In the genomic region with DNA sequence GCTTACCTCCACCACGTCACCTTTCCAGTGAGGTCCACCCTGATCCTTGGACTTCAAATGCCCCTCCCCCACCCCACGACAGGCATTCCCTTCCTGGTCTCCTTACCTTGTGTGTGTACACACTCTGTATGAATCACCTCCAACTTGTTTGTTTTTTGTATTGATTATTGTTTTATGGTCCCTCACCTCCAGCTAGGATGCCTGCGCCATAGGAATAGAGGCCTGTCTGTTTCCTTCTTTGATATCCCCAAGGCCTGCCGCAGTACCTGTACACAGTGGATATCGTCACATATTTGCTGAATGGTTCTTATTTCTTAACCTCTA, we compare ENCODE assay signal across 1 cellular context.
TF ChIP-seq lines count a peak whose summit lies in the region.

No MANE protein-coding gene starts in this region.

TF ChIP-seq in K562, 482 proteins besides CTCF, POLR2A, EP300 and RAD21:
- TF ChIP-seq, protein P1, sequence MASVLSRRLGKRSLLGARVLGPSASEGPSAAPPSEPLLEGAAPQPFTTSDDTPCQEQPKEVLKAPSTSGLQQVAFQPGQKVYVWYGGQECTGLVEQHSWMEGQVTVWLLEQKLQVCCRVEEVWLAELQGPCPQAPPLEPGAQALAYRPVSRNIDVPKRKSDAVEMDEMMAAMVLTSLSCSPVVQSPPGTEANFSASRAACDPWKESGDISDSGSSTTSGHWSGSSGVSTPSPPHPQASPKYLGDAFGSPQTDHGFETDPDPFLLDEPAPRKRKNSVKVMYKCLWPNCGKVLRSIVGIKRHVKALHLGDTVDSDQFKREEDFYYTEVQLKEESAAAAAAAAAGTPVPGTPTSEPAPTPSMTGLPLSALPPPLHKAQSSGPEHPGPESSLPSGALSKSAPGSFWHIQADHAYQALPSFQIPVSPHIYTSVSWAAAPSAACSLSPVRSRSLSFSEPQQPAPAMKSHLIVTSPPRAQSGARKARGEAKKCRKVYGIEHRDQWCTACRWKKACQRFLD (CRISPR knock-in tag; IDR thresholded peaks at IDR 0.05): 0 out of 2 replicates have a peak, but pooled peaks have one; percentile 42
- no peak for TF ChIP-seq POLR2AphosphoS2 (IDR thresholded peaks at IDR 0.05; ENCODE audit: low read length)
TF ChIP-seq in K562: peak in this region for 1.
